ENCODE assay signal across 1 cellular context in the genomic region with DNA sequence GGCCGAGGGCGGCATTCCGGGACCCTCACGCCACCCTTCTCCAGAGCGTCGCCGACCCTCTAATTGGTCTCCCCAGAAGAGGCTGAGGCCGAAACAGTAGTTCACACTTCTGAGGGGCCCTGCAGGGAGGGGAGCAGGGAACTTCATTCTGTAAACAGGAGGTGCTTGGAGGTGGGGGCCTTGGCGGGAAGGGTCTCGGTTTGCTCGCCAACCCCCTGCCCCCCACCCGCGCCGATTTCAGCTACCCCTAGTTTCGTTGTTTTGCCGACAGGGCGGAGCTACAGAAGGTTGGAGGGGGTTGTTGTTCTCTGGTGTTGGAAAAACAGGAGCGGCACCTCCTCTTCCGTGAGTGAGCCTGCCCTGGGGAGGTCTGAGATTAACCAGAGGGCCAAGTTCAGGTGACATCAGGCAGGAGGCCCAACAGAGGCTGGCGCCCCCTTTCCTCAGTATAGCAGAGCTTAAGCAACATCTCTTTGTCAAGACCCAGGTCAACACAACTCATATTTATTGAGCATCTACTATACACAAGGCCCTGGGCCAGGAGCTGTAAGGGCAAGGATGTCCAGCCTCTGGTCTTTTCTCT.
TF ChIP-seq lines count a peak whose summit lies in the region.

No MANE protein-coding gene starts in this region.

TF ChIP-seq in HepG2, 621 proteins besides CTCF, POLR2A, EP300 and RAD21 (continued from another document and continues in another):
- TF ChIP-seq, protein P1, sequence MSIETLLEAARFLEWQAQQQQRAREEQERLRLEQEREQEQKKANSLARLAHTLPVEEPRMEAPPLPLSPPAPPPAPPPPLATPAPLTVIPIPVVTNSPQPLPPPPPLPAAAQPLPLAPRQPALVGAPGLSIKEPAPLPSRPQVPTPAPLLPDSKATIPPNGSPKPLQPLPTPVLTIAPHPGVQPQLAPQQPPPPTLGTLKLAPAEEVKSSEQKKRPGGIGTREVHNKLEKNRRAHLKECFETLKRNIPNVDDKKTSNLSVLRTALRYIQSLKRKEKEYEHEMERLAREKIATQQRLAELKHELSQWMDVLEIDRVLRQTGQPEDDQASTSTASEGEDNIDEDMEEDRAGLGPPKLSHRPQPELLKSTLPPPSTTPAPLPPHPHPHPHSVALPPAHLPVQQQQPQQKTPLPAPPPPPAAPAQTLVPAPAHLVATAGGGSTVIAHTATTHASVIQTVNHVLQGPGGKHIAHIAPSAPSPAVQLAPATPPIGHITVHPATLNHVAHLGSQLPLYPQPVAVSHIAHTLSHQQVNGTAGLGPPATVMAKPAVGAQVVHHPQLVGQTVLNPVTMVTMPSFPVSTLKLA (IDR thresholded peaks at IDR 0.05), result no peak
- no peak for TF ChIP-seq PLRG1 (conservative IDR thresholded peaks at IDR 0.05)
- TF ChIP-seq, protein P2, sequence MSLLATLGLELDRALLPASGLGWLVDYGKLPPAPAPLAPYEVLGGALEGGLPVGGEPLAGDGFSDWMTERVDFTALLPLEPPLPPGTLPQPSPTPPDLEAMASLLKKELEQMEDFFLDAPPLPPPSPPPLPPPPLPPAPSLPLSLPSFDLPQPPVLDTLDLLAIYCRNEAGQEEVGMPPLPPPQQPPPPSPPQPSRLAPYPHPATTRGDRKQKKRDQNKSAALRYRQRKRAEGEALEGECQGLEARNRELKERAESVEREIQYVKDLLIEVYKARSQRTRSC (CRISPR knock-in tag; IDR thresholded peaks at IDR 0.05; ENCODE audit: low read depth), result no peak
- TF ChIP-seq AGO2 (optimal IDR thresholded peaks at IDR 0.05; ENCODE audit: low read depth, low read length), result peak; percentile 74
- no peak for TF ChIP-seq TMF1 (CRISPR knock-in tag; IDR thresholded peaks at IDR 0.05; ENCODE audit: low read depth)
- TF ChIP-seq ZNF781 (CRISPR knock-in tag; IDR thresholded peaks at IDR 0.05; ENCODE audit: borderline replicate concordance, not compliant biosample characterization), result no peak
- peak; percentile 59; the same call in 1 of the 2 replicates for TF ChIP-seq SIN3A (IDR thresholded peaks at IDR 0.05; ENCODE audit: borderline replicate concordance, low read depth, low read length)
- TF ChIP-seq, protein P3, sequence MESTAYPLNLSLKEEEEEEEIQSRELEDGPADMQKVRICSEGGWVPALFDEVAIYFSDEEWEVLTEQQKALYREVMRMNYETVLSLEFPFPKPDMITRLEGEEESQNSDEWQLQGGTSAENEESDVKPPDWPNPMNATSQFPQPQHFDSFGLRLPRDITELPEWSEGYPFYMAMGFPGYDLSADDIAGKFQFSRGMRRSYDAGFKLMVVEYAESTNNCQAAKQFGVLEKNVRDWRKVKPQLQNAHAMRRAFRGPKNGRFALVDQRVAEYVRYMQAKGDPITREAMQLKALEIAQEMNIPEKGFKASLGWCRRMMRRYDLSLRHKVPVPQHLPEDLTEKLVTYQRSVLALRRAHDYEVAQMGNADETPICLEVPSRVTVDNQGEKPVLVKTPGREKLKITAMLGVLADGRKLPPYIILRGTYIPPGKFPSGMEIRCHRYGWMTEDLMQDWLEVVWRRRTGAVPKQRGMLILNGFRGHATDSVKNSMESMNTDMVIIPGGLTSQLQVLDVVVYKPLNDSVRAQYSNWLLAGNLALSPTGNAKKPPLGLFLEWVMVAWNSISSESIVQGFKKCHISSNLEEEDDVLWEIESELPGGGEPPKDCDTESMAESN (CRISPR knock-in tag; conservative IDR thresholded peaks at IDR 0.05), result no peak; the same call in 1 of the 2 replicates
- TF ChIP-seq, protein P4, sequence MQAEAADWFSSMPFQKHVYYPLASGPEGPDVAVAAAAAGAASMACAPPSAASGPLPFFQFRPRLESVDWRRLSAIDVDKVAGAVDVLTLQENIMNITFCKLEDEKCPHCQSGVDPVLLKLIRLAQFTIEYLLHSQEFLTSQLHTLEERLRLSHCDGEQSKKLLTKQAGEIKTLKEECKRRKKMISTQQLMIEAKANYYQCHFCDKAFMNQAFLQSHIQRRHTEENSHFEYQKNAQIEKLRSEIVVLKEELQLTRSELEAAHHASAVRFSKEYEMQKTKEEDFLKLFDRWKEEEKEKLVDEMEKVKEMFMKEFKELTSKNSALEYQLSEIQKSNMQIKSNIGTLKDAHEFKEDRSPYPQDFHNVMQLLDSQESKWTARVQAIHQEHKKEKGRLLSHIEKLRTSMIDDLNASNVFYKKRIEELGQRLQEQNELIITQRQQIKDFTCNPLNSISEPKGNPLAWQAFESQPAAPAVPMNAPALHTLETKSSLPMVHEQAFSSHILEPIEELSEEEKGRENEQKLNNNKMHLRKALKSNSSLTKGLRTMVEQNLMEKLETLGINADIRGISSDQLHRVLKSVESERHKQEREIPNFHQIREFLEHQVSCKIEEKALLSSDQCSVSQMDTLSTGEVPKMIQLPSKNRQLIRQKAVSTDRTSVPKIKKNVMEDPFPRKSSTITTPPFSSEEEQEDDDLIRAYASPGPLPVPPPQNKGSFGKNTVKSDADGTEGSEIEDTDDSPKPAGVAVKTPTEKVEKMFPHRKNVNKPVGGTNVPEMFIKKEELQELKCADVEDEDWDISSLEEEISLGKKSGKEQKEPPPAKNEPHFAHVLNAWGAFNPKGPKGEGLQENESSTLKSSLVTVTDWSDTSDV (CRISPR knock-in tag; IDR thresholded peaks at IDR 0.05), result no peak
- TF ChIP-seq ZNF207 (IDR thresholded peaks at IDR 0.05; ENCODE audit: borderline replicate concordance), result no peak
- TF ChIP-seq, protein P5, sequence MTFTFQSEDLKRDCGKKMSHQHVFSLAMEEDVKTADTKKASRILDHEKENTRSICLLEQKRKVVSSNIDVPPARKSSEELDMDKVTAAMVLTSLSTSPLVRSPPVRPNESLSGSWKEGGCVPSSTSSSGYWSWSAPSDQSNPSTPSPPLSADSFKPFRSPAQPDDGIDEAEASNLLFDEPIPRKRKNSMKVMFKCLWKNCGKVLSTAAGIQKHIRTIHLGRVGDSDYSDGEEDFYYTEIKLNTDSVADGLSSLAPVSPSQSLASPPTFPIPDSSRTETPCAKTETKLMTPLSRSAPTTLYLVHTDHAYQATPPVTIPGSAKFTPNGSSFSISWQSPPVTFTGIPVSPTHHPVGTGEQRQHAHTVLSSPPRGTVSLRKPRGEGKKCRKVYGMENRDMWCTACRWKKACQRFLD (CRISPR knock-in tag; IDR thresholded peaks at IDR 0.05; ENCODE audit: borderline replicate concordance), result no peak
- TF ChIP-seq ELF1 (CRISPR knock-in tag; IDR thresholded peaks at IDR 0.05), result peak; percentile 63
- TF ChIP-seq, protein P6, sequence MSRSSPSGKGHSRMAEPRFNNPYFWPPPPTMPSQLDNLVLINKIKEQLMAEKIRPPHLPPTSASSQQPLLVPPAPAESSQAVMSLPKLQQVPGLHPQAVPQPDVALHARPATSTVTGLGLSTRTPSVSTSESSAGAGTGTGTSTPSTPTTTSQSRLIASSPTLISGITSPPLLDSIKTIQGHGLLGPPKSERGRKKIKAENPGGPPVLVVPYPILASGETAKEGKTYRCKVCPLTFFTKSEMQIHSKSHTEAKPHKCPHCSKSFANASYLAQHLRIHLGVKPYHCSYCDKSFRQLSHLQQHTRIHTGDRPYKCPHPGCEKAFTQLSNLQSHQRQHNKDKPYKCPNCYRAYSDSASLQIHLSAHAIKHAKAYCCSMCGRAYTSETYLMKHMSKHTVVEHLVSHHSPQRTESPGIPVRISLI (CRISPR knock-in tag; IDR thresholded peaks at IDR 0.05; ENCODE audit: borderline replicate concordance), result no peak
- TF ChIP-seq ZNF432 (CRISPR knock-in tag; IDR thresholded peaks at IDR 0.05; ENCODE audit: borderline replicate concordance), result no peak
- TF ChIP-seq SRY (CRISPR knock-in tag; IDR thresholded peaks at IDR 0.05), result no peak; the same call in 1 of the 2 replicates
- TF ChIP-seq KDM5A (IDR thresholded peaks at IDR 0.05; ENCODE audit: borderline replicate concordance, low read length), result peak; percentile 33; the same call in 1 of the 2 replicates
- TF ChIP-seq ZNF790 (CRISPR knock-in tag; IDR thresholded peaks at IDR 0.05; ENCODE audit: borderline replicate concordance), result peak; percentile 54; the same call in 1 of the 2 replicates
- TF ChIP-seq SP140L (CRISPR knock-in tag; IDR thresholded peaks at IDR 0.05; ENCODE audit: borderline replicate concordance), result no peak
- TF ChIP-seq, protein P7, sequence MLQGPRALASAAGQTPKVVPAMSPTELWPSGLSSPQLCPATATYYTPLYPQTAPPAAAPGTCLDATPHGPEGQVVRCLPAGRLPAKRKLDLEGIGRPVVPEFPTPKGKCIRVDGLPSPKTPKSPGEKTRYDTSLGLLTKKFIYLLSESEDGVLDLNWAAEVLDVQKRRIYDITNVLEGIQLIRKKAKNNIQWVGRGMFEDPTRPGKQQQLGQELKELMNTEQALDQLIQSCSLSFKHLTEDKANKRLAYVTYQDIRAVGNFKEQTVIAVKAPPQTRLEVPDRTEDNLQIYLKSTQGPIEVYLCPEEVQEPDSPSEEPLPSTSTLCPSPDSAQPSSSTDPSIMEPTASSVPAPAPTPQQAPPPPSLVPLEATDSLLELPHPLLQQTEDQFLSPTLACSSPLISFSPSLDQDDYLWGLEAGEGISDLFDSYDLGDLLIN (CRISPR knock-in tag; IDR thresholded peaks at IDR 0.05; ENCODE audit: borderline replicate concordance), result no peak; the same call in 1 of the 2 replicates
- no peak; the same call in 1 of the 2 replicates for TF ChIP-seq YEATS2 (CRISPR knock-in tag; IDR thresholded peaks at IDR 0.05; ENCODE audit: borderline replicate concordance)
- 0 out of 2 replicates have a peak, but pooled peaks have one; percentile 7 for TF ChIP-seq ZBTB42 (CRISPR knock-in tag; IDR thresholded peaks at IDR 0.05)
- no peak for TF ChIP-seq ZBTB3 (CRISPR knock-in tag; IDR thresholded peaks at IDR 0.05; ENCODE audit: borderline replicate concordance, low read depth)
- TF ChIP-seq ZNF768 (CRISPR knock-in tag; IDR thresholded peaks at IDR 0.05), result no peak
- TF ChIP-seq, protein P8, sequence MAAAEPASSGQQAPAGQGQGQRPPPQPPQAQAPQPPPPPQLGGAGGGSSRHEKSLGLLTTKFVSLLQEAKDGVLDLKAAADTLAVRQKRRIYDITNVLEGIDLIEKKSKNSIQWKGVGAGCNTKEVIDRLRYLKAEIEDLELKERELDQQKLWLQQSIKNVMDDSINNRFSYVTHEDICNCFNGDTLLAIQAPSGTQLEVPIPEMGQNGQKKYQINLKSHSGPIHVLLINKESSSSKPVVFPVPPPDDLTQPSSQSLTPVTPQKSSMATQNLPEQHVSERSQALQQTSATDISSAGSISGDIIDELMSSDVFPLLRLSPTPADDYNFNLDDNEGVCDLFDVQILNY (CRISPR knock-in tag; conservative IDR thresholded peaks at IDR 0.05), result no peak
- no peak; the same call in 1 of the 2 replicates for TF ChIP-seq ZNF564 (CRISPR knock-in tag; IDR thresholded peaks at IDR 0.05)
- TF ChIP-seq, protein P9, sequence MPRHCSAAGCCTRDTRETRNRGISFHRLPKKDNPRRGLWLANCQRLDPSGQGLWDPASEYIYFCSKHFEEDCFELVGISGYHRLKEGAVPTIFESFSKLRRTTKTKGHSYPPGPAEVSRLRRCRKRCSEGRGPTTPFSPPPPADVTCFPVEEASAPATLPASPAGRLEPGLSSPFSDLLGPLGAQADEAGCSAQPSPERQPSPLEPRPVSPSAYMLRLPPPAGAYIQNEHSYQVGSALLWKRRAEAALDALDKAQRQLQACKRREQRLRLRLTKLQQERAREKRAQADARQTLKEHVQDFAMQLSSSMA (CRISPR knock-in tag; IDR thresholded peaks at IDR 0.05), result no peak
- TF ChIP-seq, protein P10, sequence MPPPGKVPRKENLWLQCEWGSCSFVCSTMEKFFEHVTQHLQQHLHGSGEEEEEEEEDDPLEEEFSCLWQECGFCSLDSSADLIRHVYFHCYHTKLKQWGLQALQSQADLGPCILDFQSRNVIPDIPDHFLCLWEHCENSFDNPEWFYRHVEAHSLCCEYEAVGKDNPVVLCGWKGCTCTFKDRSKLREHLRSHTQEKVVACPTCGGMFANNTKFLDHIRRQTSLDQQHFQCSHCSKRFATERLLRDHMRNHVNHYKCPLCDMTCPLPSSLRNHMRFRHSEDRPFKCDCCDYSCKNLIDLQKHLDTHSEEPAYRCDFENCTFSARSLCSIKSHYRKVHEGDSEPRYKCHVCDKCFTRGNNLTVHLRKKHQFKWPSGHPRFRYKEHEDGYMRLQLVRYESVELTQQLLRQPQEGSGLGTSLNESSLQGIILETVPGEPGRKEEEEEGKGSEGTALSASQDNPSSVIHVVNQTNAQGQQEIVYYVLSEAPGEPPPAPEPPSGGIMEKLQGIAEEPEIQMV (CRISPR knock-in tag; IDR thresholded peaks at IDR 0.05; ENCODE audit: low read depth), result no peak
- no peak for TF ChIP-seq ARNT2 (CRISPR knock-in tag; IDR thresholded peaks at IDR 0.05; ENCODE audit: low read depth)
- TF ChIP-seq, protein P11, sequence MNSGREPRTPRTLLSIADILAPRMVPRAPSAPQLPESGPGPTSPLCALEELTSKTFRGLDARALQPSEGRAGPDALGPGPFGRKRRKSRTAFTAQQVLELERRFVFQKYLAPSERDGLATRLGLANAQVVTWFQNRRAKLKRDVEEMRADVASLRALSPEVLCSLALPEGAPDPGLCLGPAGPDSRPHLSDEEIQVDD (CRISPR knock-in tag; IDR thresholded peaks at IDR 0.05; ENCODE audit: borderline replicate concordance), result no peak
- TF ChIP-seq, protein P12, sequence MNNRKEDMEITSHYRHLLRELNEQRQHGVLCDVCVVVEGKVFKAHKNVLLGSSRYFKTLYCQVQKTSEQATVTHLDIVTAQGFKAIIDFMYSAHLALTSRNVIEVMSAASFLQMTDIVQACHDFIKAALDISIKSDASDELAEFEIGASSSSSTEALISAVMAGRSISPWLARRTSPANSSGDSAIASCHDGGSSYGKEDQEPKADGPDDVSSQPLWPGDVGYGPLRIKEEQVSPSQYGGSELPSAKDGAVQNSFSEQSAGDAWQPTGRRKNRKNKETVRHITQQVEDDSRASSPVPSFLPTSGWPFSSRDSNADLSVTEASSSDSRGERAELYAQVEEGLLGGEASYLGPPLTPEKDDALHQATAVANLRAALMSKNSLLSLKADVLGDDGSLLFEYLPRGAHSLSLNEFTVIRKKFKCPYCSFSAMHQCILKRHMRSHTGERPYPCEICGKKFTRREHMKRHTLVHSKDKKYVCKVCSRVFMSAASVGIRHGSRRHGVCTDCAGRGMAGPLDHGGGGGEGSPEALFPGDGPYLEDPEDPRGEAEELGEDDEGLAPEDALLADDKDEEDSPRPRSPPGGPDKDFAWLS (CRISPR knock-in tag; IDR thresholded peaks at IDR 0.05; ENCODE audit: borderline replicate concordance), result no peak
- TF ChIP-seq, protein P13, sequence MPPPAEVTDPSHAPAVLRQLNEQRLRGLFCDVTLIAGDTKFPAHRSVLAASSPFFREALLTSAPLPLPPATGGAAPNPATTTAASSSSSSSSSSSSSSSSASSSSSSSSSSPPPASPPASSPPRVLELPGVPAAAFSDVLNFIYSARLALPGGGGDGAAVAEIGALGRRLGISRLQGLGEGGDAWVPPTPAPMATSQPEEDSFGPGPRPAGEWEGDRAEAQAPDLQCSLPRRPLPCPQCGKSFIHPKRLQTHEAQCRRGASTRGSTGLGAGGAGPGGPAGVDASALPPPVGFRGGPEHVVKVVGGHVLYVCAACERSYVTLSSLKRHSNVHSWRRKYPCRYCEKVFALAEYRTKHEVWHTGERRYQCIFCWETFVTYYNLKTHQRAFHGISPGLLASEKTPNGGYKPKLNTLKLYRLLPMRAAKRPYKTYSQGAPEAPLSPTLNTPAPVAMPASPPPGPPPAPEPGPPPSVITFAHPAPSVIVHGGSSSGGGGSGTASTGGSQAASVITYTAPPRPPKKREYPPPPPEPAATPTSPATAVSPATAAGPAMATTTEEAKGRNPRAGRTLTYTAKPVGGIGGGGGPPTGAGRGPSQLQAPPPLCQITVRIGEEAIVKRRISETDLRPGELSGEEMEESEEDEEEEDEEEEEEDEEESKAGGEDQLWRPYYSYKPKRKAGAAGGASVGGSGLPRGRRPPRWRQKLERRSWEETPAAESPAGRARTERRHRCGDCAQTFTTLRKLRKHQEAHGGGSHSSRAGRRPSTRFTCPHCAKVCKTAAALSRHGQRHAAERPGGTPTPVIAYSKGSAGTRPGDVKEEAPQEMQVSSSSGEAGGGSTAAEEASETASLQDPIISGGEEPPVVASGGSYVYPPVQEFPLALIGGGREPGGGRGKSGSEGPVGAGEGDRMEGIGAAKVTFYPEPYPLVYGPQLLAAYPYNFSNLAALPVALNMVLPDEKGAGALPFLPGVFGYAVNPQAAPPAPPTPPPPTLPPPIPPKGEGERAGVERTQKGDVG (CRISPR knock-in tag; IDR thresholded peaks at IDR 0.05; ENCODE audit: borderline replicate concordance), result no peak
- TF ChIP-seq FOXO1 (CRISPR knock-in tag; IDR thresholded peaks at IDR 0.05), result peak; percentile 83
